In the genomic region with DNA sequence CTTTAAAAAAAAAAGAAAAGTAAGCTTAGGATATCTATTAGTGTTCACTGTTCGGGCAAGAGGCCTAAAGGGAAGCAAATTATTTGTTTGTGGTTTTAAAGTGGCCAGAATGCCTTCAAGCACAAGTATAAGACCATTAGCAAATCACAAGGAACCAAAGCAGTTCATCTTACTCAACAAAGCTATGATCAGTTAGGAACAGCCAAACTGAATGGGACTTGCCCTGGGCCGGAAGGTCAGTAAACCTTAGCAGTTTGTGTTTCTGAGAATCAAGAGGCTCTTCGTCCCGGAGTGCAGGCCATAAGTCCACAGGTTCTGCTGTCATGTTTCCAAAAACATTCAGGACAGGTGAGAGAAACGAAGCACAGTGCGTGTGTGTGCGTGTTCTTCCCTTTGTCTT, we compare ENCODE assay signal across 1 cellular context.
TF ChIP-seq lines count a peak whose summit lies in the region.

No MANE protein-coding gene starts in this region.

TF ChIP-seq in endothelial cell of umbilical vein, 7 proteins besides CTCF, POLR2A, EP300 and RAD21 (continued from another document):
- TF ChIP-seq FOS (IDR thresholded peaks at IDR 0.05; ENCODE audit: borderline replicate concordance, insufficient read depth, low read length) (no peak), GATA2 (IDR thresholded peaks at IDR 0.05; ENCODE audit: insufficient read depth, insufficient read length, low read depth, low read length) (no peak), POLR2AphosphoS5 (IDR thresholded peaks at IDR 0.05; ENCODE audit: insufficient read depth, low read depth, low read length) (no peak), MYC (IDR thresholded peaks at IDR 0.05; ENCODE audit: low read depth, low read length) (no peak), JUN (IDR thresholded peaks at IDR 0.05; ENCODE audit: borderline replicate concordance, insufficient read depth, insufficient read length, low read depth) (no peak)
- TF ChIP-seq, protein P1, sequence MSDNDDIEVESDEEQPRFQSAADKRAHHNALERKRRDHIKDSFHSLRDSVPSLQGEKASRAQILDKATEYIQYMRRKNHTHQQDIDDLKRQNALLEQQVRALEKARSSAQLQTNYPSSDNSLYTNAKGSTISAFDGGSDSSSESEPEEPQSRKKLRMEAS (IDR thresholded peaks at IDR 0.05; ENCODE audit: insufficient read depth, insufficient read length): no peak
